16 cellular contexts compared by ENCODE assay signal in the genomic region with DNA sequence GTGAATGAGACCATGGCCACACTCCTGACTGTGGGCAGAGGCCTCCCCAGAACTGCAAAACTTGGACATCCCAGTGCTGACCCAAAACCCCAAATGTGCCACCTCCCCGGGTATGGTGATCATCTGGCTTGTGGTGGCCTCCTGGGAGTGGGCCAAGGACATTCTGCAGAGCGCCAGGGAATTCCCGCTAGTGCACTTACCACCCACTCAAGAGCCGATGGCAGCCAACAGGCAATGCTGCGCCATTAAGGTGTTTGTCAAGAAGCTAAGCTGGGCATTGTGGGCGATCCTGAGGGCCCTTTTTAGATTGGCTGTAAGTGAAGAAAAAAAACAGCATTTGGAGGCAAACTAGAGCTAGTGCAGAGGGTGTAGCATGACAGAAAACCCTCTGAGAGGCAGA. TPM values are rescaled to one million over a fixed set of nuclear protein-coding genes. Genes with fewer than 3 reads are reported as not detected.
"Had no signal": no experiment of that assay in that cellular context is flagged by ENCODE, and none has a peak within 500 bp of the region (broad histone marks: within the 10 kb centered on the region; RNA-seq: fewer than 3 reads in every experiment).

No MANE protein-coding gene starts in this region.

- H3K4me1 ChIP-seq: ascending aorta, breast epithelium, prostate gland, right lobe of liver had no signal

- H3K27ac ChIP-seq: ascending aorta, prostate gland, right lobe of liver had no signal

- H3K36me3 ChIP-seq: breast epithelium, prostate gland, right lobe of liver had no signal

- H3K4me3 ChIP-seq: ascending aorta, breast epithelium, prostate gland, right lobe of liver had no signal

- H3K27me3 ChIP-seq: ascending aorta, breast epithelium, right lobe of liver had no signal

- DNase-seq: activated CD4-positive, alpha-beta T cell treated with anti-CD3 and anti-CD28 coated beads, Interleukin-2, amount 50 U/mL, for 4 hours; activated CD4-positive, CD25-positive, alpha-beta regulatory T cell treated with anti-CD3 and anti-CD28 coated beads, Interleukin-2, amount 50 U/mL, for 72 hours; activated naive CD4-positive, alpha-beta T cell treated with anti-CD3 and anti-CD28 coated beads, Interleukin-2, amount 10 ng/mL, durations not matched to agents 7 days and 5 days; dermis blood vessel endothelial cell; nucleus accumbens; right lobe of liver; stimulated activated naive CD8-positive, alpha-beta T cell treated with anti-CD3 and anti-CD28 coated beads, Interleukin-15, Interleukin-2, amounts not matched to agents 100 U/mL and 50 U/mL, for 24 hours had no signal

- H3K9me3 ChIP-seq: ascending aorta, breast epithelium, prostate gland, right lobe of liver had no signal

RNA-seq across cellular contexts. Expression of gene MMP24, which starts 9.4 kb away (rescaled TPM):
- total RNA-seq: ascending aorta; natural killer cell treated with Interleukin-12 subunit alpha and Interleukin-12 subunit beta and Interleukin-15 and Interleukin-18, amount 100 ng/mL, for 72 hours had no signal

RNA-seq across cellular contexts. Expression of gene FAM83C, which starts 56.3 kb away (rescaled TPM):
- total RNA-seq: activated T-helper 17 cell treated with anti-CD3 and anti-CD28 coated beads, Interleukin-2, amount 50 U/mL, for 72 hours; ascending aorta; chondrocyte; dermis blood vessel endothelial cell; mucosa of gallbladder; right lobe of liver; T-helper 1 cell treated with Interleukin-12 subunit alpha and Interleukin-12 subunit beta and Interleukin-4 antibody, amounts not matched to agents 30 ng/mL and 1 ng/mL, for 36 hours; temporal lobe had no signal
